Comparison of ENCODE assay signal across 21 cellular contexts in genomic region chr22:46980392-46980791, GRCh38.
"Had no signal": no experiment of that assay in that cellular context is flagged by ENCODE, and none has a peak within 500 bp of the region (broad histone marks: within the 10 kb centered on the region; RNA-seq: fewer than 3 reads in every experiment).

No MANE protein-coding gene starts in this region.

- H3K4me3 Mint-ChIP-seq: endodermal cell had no signal

- H3K4me1 Mint-ChIP-seq: endodermal cell had no signal

- ATAC-seq: esophagus mucosa, gastrocnemius medialis, heart right ventricle, left cardiac atrium, left lung, left ventricle myocardium superior, lower lobe of right lung had no signal

- DNase-seq: dermis blood vessel endothelial cell; dorsolateral prefrontal cortex; effector CD4-positive, alpha-beta T cell; effector memory CD4-positive, alpha-beta T cell; endodermal cell; erythroblast; esophagus squamous epithelium; foreskin fibroblast; foreskin melanocyte; gastrocnemius medialis; glutamatergic neuron; head of caudate nucleus; heart right ventricle; hippocampal formation; left cardiac atrium; left lung; left ventricle myocardium superior; lower lobe of right lung; mesendoderm; midbrain had no signal

- H3K9me3 ChIP-seq: gastrocnemius medialis, heart right ventricle, left lung, lower lobe of right lung had no signal

- H3K27ac Mint-ChIP-seq: endodermal cell had no signal

- H3K9me3 Mint-ChIP-seq: endodermal cell had no signal
